In the genomic region with DNA sequence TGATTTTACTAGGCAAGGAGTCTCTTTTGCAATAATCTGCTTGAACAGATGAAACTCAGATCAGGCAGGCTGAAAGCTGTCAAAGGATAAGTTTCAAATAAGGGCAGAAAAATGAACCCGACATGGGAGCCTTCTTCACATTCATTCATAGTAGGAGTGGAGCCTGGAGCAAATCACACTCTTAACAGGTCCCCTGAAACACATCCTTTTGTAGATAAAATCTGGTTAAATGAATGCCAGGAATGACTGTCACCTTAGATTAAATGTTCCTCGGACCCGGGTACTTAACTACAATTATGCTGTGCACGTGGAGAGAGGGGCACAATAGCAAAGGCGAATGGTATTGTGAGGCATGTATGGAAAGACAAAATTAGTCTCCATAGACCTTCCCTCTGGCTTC, we compare ENCODE assay signal across 28 cellular contexts.
"Had no signal": no experiment of that assay in that cellular context is flagged by ENCODE, and none has a peak within 500 bp of the region (broad histone marks: within the 10 kb centered on the region; RNA-seq: fewer than 3 reads in every experiment).

No MANE protein-coding gene starts in this region.

- H3K27ac ChIP-seq: stomach, suprapubic skin, testis, thoracic aorta, thyroid gland, tibial artery, tibial nerve, transverse colon, upper lobe of left lung, upper lobe of right lung, uterus, vagina had no signal

- H3K4me1 Mint-ChIP-seq: stimulated activated effector memory CD8-positive, alpha-beta T cell treated with anti-CD3 and anti-CD28 coated beads, Interleukin-12 subunit alpha, Interleukin-12 subunit beta, amount 100 ng/mL, for 72 hours; stimulated activated memory B cell treated with anti-CD40 and anti-IgM and Interleukin-4, amounts not matched to agents 10 μg/mL and 1 μg/mL and 100 μg/mL, for 72 hours; stimulated activated naive CD8-positive, alpha-beta T cell treated with anti-CD3 and anti-CD28 coated beads, Interleukin-15, amount 100 ng/mL, for 72 hours had no signal

- H3K9me3 Mint-ChIP-seq: stimulated activated effector memory CD8-positive, alpha-beta T cell treated with anti-CD3 and anti-CD28 coated beads, Interleukin-12 subunit alpha, Interleukin-12 subunit beta, amount 100 ng/mL, for 72 hours; stimulated activated memory B cell treated with anti-CD40 and anti-IgM and Interleukin-4, amounts not matched to agents 10 μg/mL and 1 μg/mL and 100 μg/mL, for 72 hours had no signal

- H3K4me3 ChIP-seq: stomach, suprapubic skin, testis, thoracic aorta, thyroid gland, tibial artery, tibial nerve, transverse colon, upper lobe of left lung, upper lobe of right lung, uterus, vagina had no signal

- H3K36me3 Mint-ChIP-seq: stimulated activated effector memory CD8-positive, alpha-beta T cell treated with anti-CD3 and anti-CD28 coated beads, Interleukin-12 subunit alpha, Interleukin-12 subunit beta, amount 100 ng/mL, for 72 hours had no signal

- ATAC-seq: stimulated activated effector memory CD8-positive, alpha-beta T cell treated with anti-CD3 and anti-CD28 coated beads, Interleukin-12 subunit alpha, Interleukin-12 subunit beta, amount 100 ng/mL, for 72 hours; stimulated activated memory B cell treated with anti-CD40 and anti-IgM and Interleukin-4, amounts not matched to agents 10 μg/mL and 1 μg/mL and 100 μg/mL, for 72 hours; stimulated activated naive B cell treated with anti-CD40 and anti-IgM and Interleukin-4, amounts not matched to agents 10 μg/mL and 1 μg/mL and 100 μg/mL, for 72 hours; stimulated activated naive CD8-positive, alpha-beta T cell treated with anti-CD3 and anti-CD28 coated beads, Interleukin-15, amount 100 ng/mL, for 72 hours; stimulated activated naive CD8-positive, alpha-beta T cell treated with anti-CD3 and anti-CD28 coated beads, Interleukin-15, Interleukin-2, amounts not matched to agents 100 U/mL and 50 U/mL, for 24 hours; upper lobe of right lung had no signal

- H3K9me3 ChIP-seq: stomach, suprapubic skin, testis, thoracic aorta, thyroid gland, tibial artery, tibial nerve, transverse colon, upper lobe of left lung, upper lobe of right lung, uterus, vagina had no signal

- H3K27ac Mint-ChIP-seq: stimulated activated effector memory CD8-positive, alpha-beta T cell treated with anti-CD3 and anti-CD28 coated beads, Interleukin-12 subunit alpha, Interleukin-12 subunit beta, amount 100 ng/mL, for 72 hours; stimulated activated memory B cell treated with anti-CD40 and anti-IgM and Interleukin-4, amounts not matched to agents 10 μg/mL and 1 μg/mL and 100 μg/mL, for 72 hours; stimulated activated naive B cell treated with anti-CD40 and anti-IgM and Interleukin-4, amounts not matched to agents 10 μg/mL and 1 μg/mL and 100 μg/mL, for 72 hours; stimulated activated naive CD8-positive, alpha-beta T cell treated with anti-CD3 and anti-CD28 coated beads, Interleukin-15, amount 100 ng/mL, for 72 hours; stimulated activated naive CD8-positive, alpha-beta T cell treated with anti-CD3 and anti-CD28 coated beads, Interleukin-15, Interleukin-2, amounts not matched to agents 100 ng/mL and 50 ng/mL, for 24 hours; type B pancreatic cell had no signal

- H3K27me3 ChIP-seq: stomach, suprapubic skin, testis, thyroid gland, tibial artery, tibial nerve, transverse colon, upper lobe of left lung, upper lobe of right lung, uterus, vagina had no signal

- H3K4me1 ChIP-seq: stomach, suprapubic skin, testis, thyroid gland, tibial artery, tibial nerve, transverse colon, upper lobe of left lung, upper lobe of right lung, uterus, vagina had no signal

- DNase-seq: stimulated activated CD4-positive, alpha-beta T cell treated with anti-CD3 and anti-CD28 coated beads, Interleukin-2, amount 100 ng/mL, for 48 hours; stimulated activated CD4-positive, alpha-beta T cell treated with anti-CD3 and anti-CD28 coated beads, Interleukin-4, amount 100 ng/mL, for 1 hour; stimulated activated CD4-positive, alpha-beta T cell treated with anti-CD3 and anti-CD28 coated beads, Interleukin-4, amount 100 ng/mL, for 24 hours; stimulated activated CD4-positive, alpha-beta T cell treated with anti-CD3 and anti-CD28 coated beads, Interleukin-4, amount 100 ng/mL, for 4 hours; stimulated activated CD8-positive, alpha-beta memory T cell treated with anti-CD3 and anti-CD28 coated beads, Interleukin-4, amount 100 ng/mL, for 48 hours; stimulated activated naive B cell treated with anti-CD40 and anti-IgM and Interleukin-4, amounts not matched to agents 10 μg/mL and 1 μg/mL and 100 μg/mL, for 72 hours; stimulated activated naive CD4-positive, alpha-beta T cell; stimulated activated naive CD4-positive, alpha-beta T cell treated with Interleukin-2 at 50 U/mL for 16 hours; stimulated activated naive CD8-positive, alpha-beta T cell treated with anti-CD3 and anti-CD28 coated beads, Interleukin-15, amount 100 ng/mL, for 72 hours; stimulated activated naive CD8-positive, alpha-beta T cell treated with anti-CD3 and anti-CD28 coated beads, Interleukin-15, Interleukin-2, amounts not matched to agents 100 U/mL and 50 U/mL, for 24 hours; stomach; substantia nigra; testis; thyroid gland; tibial artery; transverse colon; trophoblast cell; upper lobe of left lung; upper lobe of right lung; uterus had no signal

- H3K27me3 Mint-ChIP-seq: stimulated activated memory B cell treated with anti-CD40 and anti-IgM and Interleukin-4, amounts not matched to agents 10 μg/mL and 1 μg/mL and 100 μg/mL, for 72 hours; stimulated activated naive B cell treated with anti-CD40 and anti-IgM and Interleukin-4, amounts not matched to agents 10 μg/mL and 1 μg/mL and 100 μg/mL, for 72 hours; stimulated activated naive CD8-positive, alpha-beta T cell treated with anti-CD3 and anti-CD28 coated beads, Interleukin-15, amount 100 ng/mL, for 72 hours; stimulated activated naive CD8-positive, alpha-beta T cell treated with anti-CD3 and anti-CD28 coated beads, Interleukin-15, Interleukin-2, amounts not matched to agents 100 ng/mL and 50 ng/mL, for 24 hours; type B pancreatic cell had no signal

- H3K36me3 ChIP-seq: stomach, suprapubic skin, thoracic aorta, thyroid gland, tibial artery, transverse colon, upper lobe of left lung, upper lobe of right lung, uterus, vagina had no signal

- H3K4me3 Mint-ChIP-seq: stimulated activated effector memory CD8-positive, alpha-beta T cell treated with anti-CD3 and anti-CD28 coated beads, Interleukin-12 subunit alpha, Interleukin-12 subunit beta, amount 100 ng/mL, for 72 hours; stimulated activated memory B cell treated with anti-CD40 and anti-IgM and Interleukin-4, amounts not matched to agents 10 μg/mL and 1 μg/mL and 100 μg/mL, for 72 hours; stimulated activated naive B cell treated with anti-CD40 and anti-IgM and Interleukin-4, amounts not matched to agents 10 μg/mL and 1 μg/mL and 100 μg/mL, for 72 hours; stimulated activated naive CD8-positive, alpha-beta T cell treated with anti-CD3 and anti-CD28 coated beads, Interleukin-15, amount 100 ng/mL, for 72 hours; stimulated activated naive CD8-positive, alpha-beta T cell treated with anti-CD3 and anti-CD28 coated beads, Interleukin-15, Interleukin-2, amounts not matched to agents 100 ng/mL and 50 ng/mL, for 24 hours; type B pancreatic cell had no signal
